ENCODE assay signal across 8 cellular contexts in genomic region chr1:92298213-92298572, GRCh38. TPM values are rescaled to one million over a fixed set of nuclear protein-coding genes. Genes with fewer than 3 reads are reported as not detected.
DNase-seq lines count a peak whose midpoint lies in the region; ATAC-seq, FAIRE-seq and TF ChIP-seq lines count a peak whose summit lies in the region.

No MANE protein-coding gene starts in this region.

- POLR2A ChIA-PET in HepG2 (lab: Yijun Ruan, JAX) = interaction anchor here (0.6 to 1.3 kb wide), 2 partner anchors 11 to 218 kb away, joined by 3 read pairs; partner anchors contain the start of gene BTBD8

- H3K9ac ChIP-seq in HepG2 (ENCODE audit: insufficient read depth, low read depth, low read length) = peak overlapping the region; percentile 92

- H3K27ac Mint-ChIP-seq in type B pancreatic cell = peak overlapping the region; percentile 98

- in situ Hi-C loops in HepG2 (cut with HindIII; ENCODE audit: extremely low pct_ligation_motif_present, low pct_unique_long_range_greater_than_20kb) = loop anchor here (10.0 kb wide), 1 partner anchor 783 kb away; no protein-coding TSS in a partner anchor

- 9 to 19% (median 13%) methylated on average over 3 of the region's 3 CpGs for WGBS in heart left ventricle, 4 donors
- WGBS in adrenal gland, 4 donors = 4 to 12% (median 9%) methylated on average over 3 of the region's 3 CpGs
- 4% methylated on average over 3 of the region's 3 CpGs for WGBS in HepG2 (ENCODE audit: low lambda C conversion rate)

- peaks cover 9% of the 10 kb centered on the region; the same call in 1 of the 2 replicates for H4K20me1 ChIP-seq in HepG2 (ENCODE audit: insufficient read depth, low read length)

- peak overlapping the region; percentile 72 for H3K4me2 ChIP-seq in HepG2 (ENCODE audit: low read depth, low read length)

- no peak for TF ChIP-seq RAD21 in HepG2 (CRISPR knock-in tag; IDR thresholded peaks at IDR 0.05)

- no peak for FAIRE-seq in HepG2 (lab: Jason Lieb, UNC)

- H3K36me3 ChIP-seq in heart left ventricle (peaks cover 0 to 43% (median 34%) of the 10 kb centered on the region in 9 donors), adrenal gland (replicated peaks in 1 of 2) (peaks cover 0 to 3% of the 10 kb centered on the region in 2 donors), HepG2 (replicated peaks in 1 of 2; ENCODE audit: control insufficient read depth in 1 of 2, insufficient read depth in 2 of 2, low read length in 2 of 2) (0 out of 5 replicates have a peak, but pooled peaks cover 1 to 13% of the 10 kb centered on the region in 2 experiments)

- TF ChIP-seq CTCF in heart left ventricle (IDR thresholded peaks at IDR 0.05) = peak in 2 of 12 donors; percentile 9 to 20
- TF ChIP-seq CTCF in adrenal gland (IDR thresholded peaks at IDR 0.05) = peak in 1 of 6 experiments; percentile 21
- TF ChIP-seq CTCF in HepG2 (CRISPR knock-in tag; IDR thresholded peaks at IDR 0.05) = no peak
- TF ChIP-seq CTCF in type B pancreatic cell (conservative IDR thresholded peaks at IDR 0.05) = peak; percentile 71

- peak overlapping the region; percentile 66 for H2AFZ ChIP-seq in HepG2 (ENCODE audit: low read length)

- TF ChIP-seq EP300 in HepG2 (IDR thresholded peaks at IDR 0.05; ENCODE audit: low read depth in 2 of 2, low read length in 2 of 2) = no peak
- no peak for TF ChIP-seq EP300 in HepG2 (CRISPR knock-in tag; IDR thresholded peaks at IDR 0.05; ENCODE audit: borderline replicate concordance)

- H3K27ac ChIP-seq in heart left ventricle (peak overlapping the region; percentile 85 to 95 (median 92)), adrenal gland (peak overlapping the region; percentile 72 to 96 (median 92)), HepG2 (ENCODE audit: extremely low read length, insufficient read depth, low read length) (peak overlapping the region; percentile 92)

- no peaks in the 10 kb centered on the region for H3K9me3 ChIP-seq in heart left ventricle
- H3K9me3 ChIP-seq in adrenal gland (replicated peaks in 1 of 3) = no peaks in the 10 kb centered on the region
- no peaks in the 10 kb centered on the region for H3K9me3 ChIP-seq in HepG2 (ENCODE audit: low read length)

- TSS peak; percentile 68 for BruUV-seq in HepG2 (replicated peaks; lab: Mats Ljungman, UMichigan)

- H3K9me3 Mint-ChIP-seq in type B pancreatic cell = no peaks in the 10 kb centered on the region

- DNase-seq in heart left ventricle (no peak), cardiac septum (ENCODE audit: low spot score) (no peak), adrenal gland (no peak), HepG2 (ENCODE audit: low spot score) (no peak), type B pancreatic cell (ENCODE audit: extremely low spot score, unreplicated experiment) (no peak), 8988T (no peak)

- peaks cover 15% of the 10 kb centered on the region for H3K4me1 Mint-ChIP-seq in type B pancreatic cell (ENCODE audit: unreplicated experiment)

- H3K4me1 ChIP-seq in heart left ventricle (peaks cover 0 to 23% (median 13%) of the 10 kb centered on the region in 12 donors), adrenal gland (replicated peaks in 1 of 2) (peaks cover 6 to 26% of the 10 kb centered on the region in 2 donors), HepG2 (ENCODE audit: insufficient read depth, low read length) (peaks cover 20% of the 10 kb centered on the region)

- H3K4me3 ChIP-seq in heart left ventricle (peak overlapping the region; percentile 59 to 97 (median 86)), adrenal gland (peak overlapping the region; percentile 18 to 81 (median 75)), HepG2 (replicated peaks in 1 of 3; ENCODE audit: insufficient read depth in 1 of 3, low read depth in 2 of 3, low read length in 3 of 3) (peak overlapping the region; percentile 79 to 98 (median 85))

- no peaks in the 10 kb centered on the region for H3K27me3 ChIP-seq in heart left ventricle
- H3K27me3 ChIP-seq in adrenal gland = no peaks in the 10 kb centered on the region
- no peaks in the 10 kb centered on the region for H3K27me3 ChIP-seq in HepG2 (ENCODE audit: control insufficient read depth in 1 of 2, insufficient read depth in 2 of 2, low read length in 2 of 2)

- TF ChIP-seq POLR2A in heart left ventricle (IDR thresholded peaks at IDR 0.05) = no peak
- no peak for TF ChIP-seq POLR2A in adrenal gland (IDR thresholded peaks at IDR 0.05)
- TF ChIP-seq POLR2A in HepG2 (IDR thresholded peaks at IDR 0.05; ENCODE audit: insufficient read depth in 1 of 2, low read depth in 2 of 2, low read length in 2 of 2) = no peak

- peak overlapping the region; percentile 97 for H3K4me3 Mint-ChIP-seq in type B pancreatic cell

- CTCF ChIA-PET in HepG2 (lab: Yijun Ruan, JAX; ENCODE audit: low intra/inter-chr PET ratio, low total read pairs) = no interaction called here

- ATAC-seq in heart left ventricle (no peak), HepG2 (no peak), GM21529 (IDR thresholded peaks at IDR 0.05; ENCODE audit: unreplicated experiment) (no peak), GM19455 (IDR thresholded peaks at IDR 0.05; ENCODE audit: unreplicated experiment) (no peak)

- peaks cover 21% of the 10 kb centered on the region for H3K36me3 Mint-ChIP-seq in type B pancreatic cell

- intact Hi-C loops in heart left ventricle (cut with DNase I) (loop anchor here in 8 of 10 donors (5.0 to 10.0 kb wide), 5 partner anchors 303 to 1013 kb away; partner anchors contain the start of gene CDC7 (in 3 of the 8)), cardiac septum (cut with DNase I) (loop anchor here (5.0 kb wide), 1 partner anchor 796 kb away; the partner anchor contains the start of gene CDC7), adrenal gland (cut with DNase I) (loop anchor here (10.0 kb wide), 2 partner anchors 303 to 783 kb away; no protein-coding TSS in a partner anchor), HepG2 (cut with micrococcal nuclease; ENCODE audit: unreplicated experiment) (loop anchor here (10.0 kb wide), 2 partner anchors 373 to 773 kb away; no protein-coding TSS in a partner anchor)

- H3K27me3 Mint-ChIP-seq in type B pancreatic cell = no peaks in the 10 kb centered on the region

- H3K79me2 ChIP-seq in HepG2 (ENCODE audit: insufficient read depth, low read length) = peaks cover 31% of the 10 kb centered on the region

RNA-seq across cellular contexts. Expression of gene GLMN, which starts 0.6 kb away (rescaled TPM):
- total RNA-seq in heart left ventricle (1 to 10 TPM; 3.0 to 7.2 (median 5.6) TPM), cardiac septum (5.8 TPM), adrenal gland (1 to 10 TPM; 1.1 to 7.1 (median 5.9) TPM), HepG2 (2016; rRNA removed; fragmentation: Illumina TruSeq; extraction: Trizol) (18.4 and 27.8 TPM in 2 replicates), type B pancreatic cell (ENCODE audit: low replicate concordance) (11.1 and 19.9 TPM in 2 replicates)
- polyA plus RNA-seq in heart left ventricle (10 to 100 TPM in 1 of 2 donors, 1 to 10 TPM in 1; 5.8 to 11.0 TPM), adrenal gland (10 to 100 TPM in 2 of 3 donors, 1 to 10 TPM in 1; 7.6 to 73.1 (median 24.8) TPM), HepG2 (2011; rRNA removed) (5.2 and 5.9 TPM in 2 replicates)
- total RNA-seq in HepG2 (2016; cell fraction: cytosol; rRNA removed; fragmentation: Illumina TruSeq; extraction: Trizol; ENCODE audit: low read depth) = 5.5 and 8.7 TPM in 2 replicates
- total RNA-seq in HepG2 (2016; cell fraction: insoluble cytoplasmic fraction; rRNA removed; fragmentation: Illumina TruSeq; extraction: Trizol) = 19.1 and 26.2 TPM in 2 replicates
- total RNA-seq in HepG2 (2016; cell fraction: membrane; rRNA removed; fragmentation: Illumina TruSeq; extraction: Trizol) = 8.2 and 8.5 TPM in 2 replicates
- total RNA-seq in HepG2 (2016; cell fraction: nucleus; rRNA removed; fragmentation: Illumina TruSeq; extraction: Trizol) = 24.4 and 26.3 TPM in 2 replicates
- polyA plus RNA-seq in HepG2 (2011; cell fraction: cytosol; rRNA removed) = 1.0 and 1.8 TPM in 2 replicates
- polyA plus RNA-seq in HepG2 (2011; cell fraction: nucleus; rRNA removed) = 4.1 and 6.7 TPM in 2 replicates
- polyA plus RNA-seq in HepG2 (2012) = 5.8 and 8.6 TPM in 2 replicates
- 3.6 and 4.2 TPM in 2 replicates for polyA plus RNA-seq in HepG2 (2016; cell fraction: cytosol; fragmentation: Illumina TruSeq; extraction: Trizol; ENCODE audit: low read depth)
- 21.0 and 21.8 TPM in 2 replicates for polyA plus RNA-seq in HepG2 (2016; cell fraction: insoluble cytoplasmic fraction; fragmentation: Illumina TruSeq; extraction: Trizol; ENCODE audit: low read depth)
- polyA plus RNA-seq in HepG2 (2016; cell fraction: membrane; fragmentation: Illumina TruSeq; extraction: Trizol; ENCODE audit: low read depth) = 5.6 and 6.0 TPM in 2 replicates
- 38.7 and 49.5 TPM in 2 replicates for polyA plus RNA-seq in HepG2 (2016; cell fraction: nucleus; fragmentation: Illumina TruSeq; extraction: Trizol; ENCODE audit: insufficient read depth, low read depth)
- 0.74 and 0.96 TPM in 2 replicates for polyA minus RNA-seq in HepG2 (2011; rRNA and poly(A)+ RNA removed; ENCODE audit: low replicate concordance)
- polyA minus RNA-seq in HepG2 (2011; cell fraction: cytosol; rRNA and poly(A)+ RNA removed) = 1.4 and 1.6 TPM in 2 replicates
- 21.6 and 23.6 TPM in 2 replicates for polyA minus RNA-seq in HepG2 (2011; cell fraction: nucleus; rRNA and poly(A)+ RNA removed)

RNA-seq across cellular contexts. Expression of gene RPAP2, which starts 0.7 kb away (rescaled TPM):
- total RNA-seq in heart left ventricle (10 to 100 TPM in 7 of 9 donors, 1 to 10 TPM in 2; 6.7 to 27.7 (median 23.3) TPM), cardiac septum (22.1 TPM), adrenal gland (10 to 100 TPM in 6 of 8 donors, 1 to 10 TPM in 2; 2.3 to 29.0 (median 16.3) TPM), HepG2 (2016; rRNA removed; fragmentation: Illumina TruSeq; extraction: Trizol) (34.8 and 50.7 TPM in 2 replicates), type B pancreatic cell (ENCODE audit: low replicate concordance) (31.9 and 42.3 TPM in 2 replicates)
- polyA plus RNA-seq in heart left ventricle (10 to 100 TPM in 1 of 2 donors, 1 to 10 TPM in 1; 7.3 to 12.0 TPM), adrenal gland (10 to 100 TPM in 2 of 3 donors, 1 to 10 TPM in 1; 8.3 to 24.6 (median 12.0) TPM), HepG2 (2011; rRNA removed) (6.7 and 10.0 TPM in 2 replicates)
- total RNA-seq in HepG2 (2016; cell fraction: cytosol; rRNA removed; fragmentation: Illumina TruSeq; extraction: Trizol; ENCODE audit: low read depth) = 23.0 and 24.9 TPM in 2 replicates
- total RNA-seq in HepG2 (2016; cell fraction: insoluble cytoplasmic fraction; rRNA removed; fragmentation: Illumina TruSeq; extraction: Trizol) = 33.0 and 51.8 TPM in 2 replicates
- total RNA-seq in HepG2 (2016; cell fraction: membrane; rRNA removed; fragmentation: Illumina TruSeq; extraction: Trizol) = 21.4 and 26.2 TPM in 2 replicates
- 44.4 and 51.0 TPM in 2 replicates for total RNA-seq in HepG2 (2016; cell fraction: nucleus; rRNA removed; fragmentation: Illumina TruSeq; extraction: Trizol)
- polyA plus RNA-seq in HepG2 (2011; cell fraction: cytosol; rRNA removed) = 2.6 and 4.9 TPM in 2 replicates
- polyA plus RNA-seq in HepG2 (2011; cell fraction: nucleus; rRNA removed) = 2.6 and 4.1 TPM in 2 replicates
- polyA plus RNA-seq in HepG2 (2012) = 9.4 and 10.7 TPM in 2 replicates
- 2.4 and 3.0 TPM in 2 replicates for polyA plus RNA-seq in HepG2 (2016; cell fraction: cytosol; fragmentation: Illumina TruSeq; extraction: Trizol; ENCODE audit: low read depth)
- 33.9 and 34.5 TPM in 2 replicates for polyA plus RNA-seq in HepG2 (2016; cell fraction: insoluble cytoplasmic fraction; fragmentation: Illumina TruSeq; extraction: Trizol; ENCODE audit: low read depth)
- 5.5 and 6.0 TPM in 2 replicates for polyA plus RNA-seq in HepG2 (2016; cell fraction: membrane; fragmentation: Illumina TruSeq; extraction: Trizol; ENCODE audit: low read depth)
- polyA plus RNA-seq in HepG2 (2016; cell fraction: nucleus; fragmentation: Illumina TruSeq; extraction: Trizol; ENCODE audit: insufficient read depth, low read depth) = 24.1 and 24.9 TPM in 2 replicates
- polyA minus RNA-seq in HepG2 (2011; rRNA and poly(A)+ RNA removed; ENCODE audit: low replicate concordance) = 6.8 and 6.9 TPM in 2 replicates
- 7.6 and 8.6 TPM in 2 replicates for polyA minus RNA-seq in HepG2 (2011; cell fraction: cytosol; rRNA and poly(A)+ RNA removed)
- 30.6 and 37.0 TPM in 2 replicates for polyA minus RNA-seq in HepG2 (2011; cell fraction: nucleus; rRNA and poly(A)+ RNA removed)
